Comparison of ENCODE assay signal across 8 cellular contexts in the genomic region with DNA sequence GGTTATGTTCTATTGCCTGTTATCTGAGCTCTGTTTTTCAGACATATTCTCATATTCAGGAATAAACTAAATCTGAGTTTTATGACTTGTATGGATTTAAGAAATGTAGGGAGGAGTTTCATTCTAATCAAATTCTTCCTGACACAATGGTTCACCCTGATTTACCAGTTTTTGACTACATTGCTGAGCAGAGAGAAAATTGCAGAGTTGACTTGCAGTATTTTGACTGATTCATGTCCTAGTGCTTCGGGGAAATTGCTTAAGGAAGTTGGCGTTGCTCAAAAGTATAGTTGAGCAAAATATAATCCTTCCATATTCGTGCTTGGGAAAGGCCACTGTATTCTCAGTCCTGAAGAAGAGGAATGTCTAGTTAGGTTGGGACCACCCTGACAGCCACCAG. TPM values are rescaled to one million over a fixed set of nuclear protein-coding genes. Genes with fewer than 3 reads are reported as not detected.
A peak's percentile ranks its signal among the peaks of the same experiment; 100 is the strongest.
DNase-seq lines count a peak whose midpoint lies in the region; ATAC-seq and TF ChIP-seq lines count a peak whose summit lies in the region.
"Had no signal": no experiment of that assay in that cellular context is flagged by ENCODE, and none has a peak within 500 bp of the region (broad histone marks: within the 10 kb centered on the region; RNA-seq: fewer than 3 reads in every experiment).

No MANE protein-coding gene starts in this region.

- TF ChIP-seq POLR2A in esophagus squamous epithelium (IDR thresholded peaks at IDR 0.05), result no peak

- no peak overlapping the region for H2BK12ac ChIP-seq in H9 (ENCODE audit: insufficient read length, low read depth, low read length)

- H3K9me3 Mint-ChIP-seq in H9 (no peaks in the 10 kb centered on the region; a peak in 1 of 5 replicates), chondrocyte (ENCODE audit: low read depth) (no peaks in the 10 kb centered on the region)

- H3K4me3 Mint-ChIP-seq in H9, result peak overlapping the region; percentile 98 to 100
- no peak overlapping the region for H3K4me3 Mint-ChIP-seq in chondrocyte (ENCODE audit: unreplicated experiment)

- intact Hi-C loops in PC-9 (cut with micrococcal nuclease; ENCODE audit: unreplicated experiment) (loop anchor here (2.0 to 5.0 kb wide), 2 partner anchors 49 to 75 kb away; a partner anchor contains a TSS), esophagus squamous epithelium (cut with DNase I) (no loop called here)

- H3K27me3 ChIP-seq in H9 (ENCODE audit: insufficient read depth, low read length) (no peaks in the 10 kb centered on the region), PC-9 (ENCODE audit: insufficient read depth, low read depth) (no peaks in the 10 kb centered on the region), esophagus squamous epithelium (no peaks in the 10 kb centered on the region), skeletal muscle tissue (ENCODE audit: control insufficient read depth in 3 of 3, insufficient read depth in 3 of 3, low read length in 3 of 3) (no peaks in the 10 kb centered on the region), MG63 (no peaks in the 10 kb centered on the region)

- H4K8ac ChIP-seq in H9 (replicated peaks; ENCODE audit: insufficient read length, low read depth, low read length), result no peak overlapping the region

- POLR2A ChIA-PET in PC-9 (lab: Charles Lee; ENCODE audit: unreplicated experiment), result no interaction called here

- H3K18ac ChIP-seq in H9 (ENCODE audit: insufficient read length, low read depth, low read length), result no peak overlapping the region

- H3K79me2 ChIP-seq in H9 (ENCODE audit: insufficient read depth, low read length), result no peaks in the 10 kb centered on the region; the same call in 1 of the 2 replicates
- peaks cover 38% of the 10 kb centered on the region for H3K79me2 ChIP-seq in PC-9 (ENCODE audit: low read depth)

- H3K27ac ChIP-seq in H9 (ENCODE audit: insufficient read length, low read depth, low read length) (no peak overlapping the region), PC-9 (peak overlapping the region; percentile 76; the same call in 1 of the 2 replicates), esophagus squamous epithelium (peak overlapping the region; percentile 91 to 99 (median 96)), skeletal muscle tissue (ENCODE audit: low read depth, low read length) (peak overlapping the region; percentile 96)

- H3K23me2 ChIP-seq in H9 (ENCODE audit: insufficient read length, low read depth, low read length, poor library complexity, severe bottlenecking), result no peaks in the 10 kb centered on the region

- no peak overlapping the region for H3T11ph ChIP-seq in H9 (ENCODE audit: low read length)

- H3K56ac ChIP-seq in H9 (ENCODE audit: insufficient read length, low read depth, low read length), result no peak overlapping the region

- TF ChIP-seq CTCF in H9 (conservative IDR thresholded peaks at IDR 0.05), result no peak
- no peak for TF ChIP-seq CTCF in PC-9 (conservative IDR thresholded peaks at IDR 0.05)
- TF ChIP-seq CTCF in esophagus squamous epithelium (IDR thresholded peaks at IDR 0.05), result no peak
- no peak for TF ChIP-seq CTCF in chondrocyte (IDR thresholded peaks at IDR 0.05)

- H3K4me1 ChIP-seq in H9 (ENCODE audit: insufficient read depth, low read length) (no peaks in the 10 kb centered on the region), PC-9 (replicated peaks; ENCODE audit: insufficient read depth) (peaks cover 28% of the 10 kb centered on the region), esophagus squamous epithelium (peaks cover 0 to 59% (median 18%) of the 10 kb centered on the region in 3 donors), skeletal muscle tissue (ENCODE audit: control insufficient read depth in 3 of 3, insufficient read depth in 3 of 3, low read length in 3 of 3) (peaks cover 0 to 14% (median 4%) of the 10 kb centered on the region in 3 donors)

- H3K9me3 ChIP-seq in H9 (ENCODE audit: control insufficient read depth, low read depth, low read length), result no peaks in the 10 kb centered on the region
- H3K9me3 ChIP-seq in PC-9 (ENCODE audit: insufficient read depth, low read depth), result no peaks in the 10 kb centered on the region
- no peaks in the 10 kb centered on the region for H3K9me3 ChIP-seq in esophagus squamous epithelium
- no peaks in the 10 kb centered on the region for H3K9me3 ChIP-seq in skeletal muscle tissue (ENCODE audit: control insufficient read depth in 3 of 3, low read length in 3 of 3)
- no peaks in the 10 kb centered on the region for H3K9me3 ChIP-seq in MG63

- H3F3A ChIP-seq in PC-9 (ENCODE audit: insufficient read depth, low read depth), result no peaks in the 10 kb centered on the region

- no peak for DNase-seq in H9
- peak in 1 of 2 experiments; percentile 66 for DNase-seq in PC-9
- no peak for DNase-seq in esophagus squamous epithelium (lab: John Stamatoyannopoulos, UW)
- no peak for DNase-seq in chondrocyte (ENCODE audit: low spot score)
- DNase-seq in MG63, result no peak
- DNase-seq: NCI-H345 had no signal

- no CpG with 5 or more reads among the region's 3 CpGs for WGBS in H9 (ENCODE audit: extremely low coverage, insufficient read length, low lambda C conversion rate)
- 26 to 39% methylated on average over 3 of the region's 3 CpGs for WGBS in esophagus squamous epithelium, 2 donors

- H2AFZ ChIP-seq in H9 (ENCODE audit: low read length) (no peak overlapping the region), PC-9 (peak overlapping the region; percentile 95; the same call in 1 of the 2 replicates)

- no peaks in the 10 kb centered on the region for H3K79me1 ChIP-seq in H9 (ENCODE audit: insufficient read depth, low read depth, low read length, poor library complexity, severe bottlenecking)

- H3K27ac Mint-ChIP-seq in H9, result no peak overlapping the region
- no peak overlapping the region for H3K27ac Mint-ChIP-seq in chondrocyte (ENCODE audit: unreplicated experiment)

- CTCF ChIA-PET in PC-9 (lab: Charles Lee), result no interaction called here

- peak overlapping the region; percentile 94; the same call in 1 of the 2 replicates for H3K4me3 ChIP-seq in PC-9
- peak overlapping the region in 2 of 4 donors; percentile 79 to 94 for H3K4me3 ChIP-seq in esophagus squamous epithelium
- no peak overlapping the region for H3K4me3 ChIP-seq in skeletal muscle tissue (ENCODE audit: low read length in 3 of 3)
- H3K4me3 ChIP-seq in MG63, result no peak overlapping the region

- H2BK15ac ChIP-seq in H9 (ENCODE audit: low read depth, low read length), result no peak overlapping the region

- H4K5ac ChIP-seq in H9 (ENCODE audit: insufficient read length, low read depth, low read length), result no peak overlapping the region

- H3K36me3 Mint-ChIP-seq in H9 (ENCODE audit: insufficient read depth in 1 of 3, low read depth in 3 of 3) (peaks cover 0 to 11% (median 6%) of the 10 kb centered on the region in 3 experiments; a peak in 6 of 7 replicates), chondrocyte (ENCODE audit: low read depth) (peaks cover 3% of the 10 kb centered on the region)

- H3K4me2 ChIP-seq in H9 (ENCODE audit: insufficient read depth, insufficient read length, low read length), result no peak overlapping the region
- H3K4me2 ChIP-seq in PC-9, result peak overlapping the region; percentile 98

- H3K23ac ChIP-seq in H9 (ENCODE audit: insufficient read length, low read depth, low read length), result no peak overlapping the region

- no peak overlapping the region for H4K91ac ChIP-seq in H9 (ENCODE audit: insufficient read length, low read depth, low read length)

- H2AK5ac ChIP-seq in H9 (ENCODE audit: insufficient read length, low read length), result no peak overlapping the region

- H3K4me1 Mint-ChIP-seq in H9 (peaks cover 8 to 13% of the 10 kb centered on the region in 2 experiments), chondrocyte (ENCODE audit: low read depth) (peaks cover 26% of the 10 kb centered on the region)

- no peak overlapping the region for H2BK120ac ChIP-seq in H9 (ENCODE audit: low read depth, low read length, poor library complexity, severe bottlenecking)

- H3K4ac ChIP-seq in H9 (ENCODE audit: low read depth, low read length), result no peak overlapping the region

- no peaks in the 10 kb centered on the region for H3K9me2 ChIP-seq in PC-9 (ENCODE audit: insufficient read depth)

- ATAC-seq in GM18502 (IDR thresholded peaks at IDR 0.05; ENCODE audit: poor library complexity, unreplicated experiment), result no peak

- no TSS peak for BruUV-seq in PC-9 (replicated peaks; lab: Mats Ljungman, UMichigan)

- H2BK5ac ChIP-seq in H9 (ENCODE audit: insufficient read length, low read length), result no peak overlapping the region

- H3K36me3 ChIP-seq in PC-9 (ENCODE audit: low read depth) (peaks cover 17% of the 10 kb centered on the region; the same call in 1 of the 2 replicates), esophagus squamous epithelium (peaks cover 0 to 12% (median 0%) of the 10 kb centered on the region in 3 donors), skeletal muscle tissue (ENCODE audit: control insufficient read depth in 3 of 3, insufficient read depth in 3 of 3, low read length in 3 of 3) (no peaks in the 10 kb centered on the region), MG63 (peaks cover 19% of the 10 kb centered on the region)

- no peaks in the 10 kb centered on the region for H3K27me3 Mint-ChIP-seq in H9 (ENCODE audit: low read depth)
- H3K27me3 Mint-ChIP-seq in chondrocyte (ENCODE audit: low read depth), result no peaks in the 10 kb centered on the region

- no peak overlapping the region for H3K14ac ChIP-seq in H9 (ENCODE audit: insufficient read depth, low read length)

- H4K20me1 ChIP-seq in H9 (ENCODE audit: control insufficient read depth, insufficient read depth, insufficient read length) (no peaks in the 10 kb centered on the region), PC-9 (ENCODE audit: insufficient read depth) (no peaks in the 10 kb centered on the region)

- H3K9ac ChIP-seq in H9 (ENCODE audit: extremely low read depth, insufficient read length, low read length) (no peak overlapping the region), skeletal muscle tissue (ENCODE audit: low read depth in 1 of 3, low read length in 3 of 3) (no peak overlapping the region)

- H2BK20ac ChIP-seq in H9 (ENCODE audit: low read depth, low read length, poor library complexity, severe bottlenecking), result no peak overlapping the region

RNA-seq across cellular contexts. Expression of a gene that starts 1.2 kb away (rescaled TPM):
- total RNA-seq in H9 (2021), result 22.7 and 22.8 TPM in 2 replicates
- total RNA-seq in PC-9 (2021), result 54.5 and 85.9 TPM in 2 replicates
- 100 to 1,000 TPM; 112 to 230 (median 194) TPM for total RNA-seq in esophagus squamous epithelium
- total RNA-seq in skeletal muscle tissue, result 33.4 TPM
- 78.3 to 95.3 TPM (median 91.6 TPM) in 3 replicates for total RNA-seq in chondrocyte
- total RNA-seq in MG63 (2014; rRNA removed; shearing (Covaris generic); ENCODE audit: low replicate concordance), result 160 and 297 TPM in 2 replicates

RNA-seq across cellular contexts. Expression of a gene that starts 28.5 kb away (rescaled TPM):
- total RNA-seq in H9 (2021) (1.3 and 1.7 TPM in 2 replicates), PC-9 (2021) (2.0 and 3.2 TPM in 2 replicates), esophagus squamous epithelium (10 to 100 TPM; 15.8 to 42.2 (median 24.0) TPM), skeletal muscle tissue (9.9 TPM), chondrocyte (15.5 to 20.0 TPM (median 15.5 TPM) in 3 replicates)
- 4.3 and 12.0 TPM in 2 replicates for total RNA-seq in MG63 (2014; rRNA removed; shearing (Covaris generic); ENCODE audit: low replicate concordance)

RNA-seq across cellular contexts. Expression of a gene that starts 48.6 kb away (rescaled TPM):
- total RNA-seq in H9 (2021) (2.6 and 3.0 TPM in 2 replicates), PC-9 (2021) (10.0 and 10.1 TPM in 2 replicates), esophagus squamous epithelium (10 to 100 TPM; 19.8 to 26.3 (median 22.5) TPM), skeletal muscle tissue (7.3 TPM), chondrocyte (6.5 to 7.5 TPM (median 7.3 TPM) in 3 replicates)
- total RNA-seq in MG63 (2014; rRNA removed; shearing (Covaris generic); ENCODE audit: low replicate concordance), result 13.6 and 25.9 TPM in 2 replicates

RNA-seq across cellular contexts. Expression of a gene that starts 48.8 kb away (rescaled TPM):
- total RNA-seq in H9 (2021) (14.4 and 16.0 TPM in 2 replicates), PC-9 (2021) (14.7 and 15.7 TPM in 2 replicates), esophagus squamous epithelium (10 to 100 TPM in 3 of 4 donors, 1 to 10 TPM in 1; 5.3 to 22.2 (median 14.6) TPM), skeletal muscle tissue (10.4 TPM), chondrocyte (6.9 to 14.1 TPM (median 7.7 TPM) in 3 replicates)
- total RNA-seq in MG63 (2014; rRNA removed; shearing (Covaris generic); ENCODE audit: low replicate concordance), result 19.1 and 24.3 TPM in 2 replicates
